ENCODE assay signal across 15 cellular contexts in genomic region chr2:85706063-85706462, GRCh38. TPM values are rescaled to one million over a fixed set of nuclear protein-coding genes. Genes with fewer than 3 reads are reported as not detected.
DNase-seq lines count a peak whose midpoint lies in the region; ATAC-seq and TF ChIP-seq lines count a peak whose summit lies in the region.
"Had no signal": no experiment of that assay in that cellular context is flagged by ENCODE, and none has a peak within 500 bp of the region (broad histone marks: within the 10 kb centered on the region; RNA-seq: fewer than 3 reads in every experiment).

No MANE protein-coding gene starts in this region.

- no peaks in the 10 kb centered on the region for H3K9me3 ChIP-seq in heart right ventricle
- no peaks in the 10 kb centered on the region for H3K9me3 ChIP-seq in uterus
- H3K9me3 ChIP-seq: BE2C, pancreas had no signal

- DNase-seq in heart right ventricle (no peak), left ventricle myocardium superior (no peak), chondrocyte (ENCODE audit: low spot score) (no peak), natural killer cell (no peak), uterus (no peak), GM19240 (ENCODE audit: insufficient read length, low spot score) (no peak), SW480 (ENCODE audit: low spot score) (no peak)
- DNase-seq in activated naive CD8-positive, alpha-beta T cell treated with anti-CD3 and anti-CD28 coated beads for 36 hours: no peak
- DNase-seq: activated CD4-positive, CD25-positive, alpha-beta regulatory T cell; activated gamma-delta T cell; BE2C; NCI-H1092 treated with DMSO at 0.1 percent for 48 hours had no signal

- H3K27me3 ChIP-seq in heart right ventricle (no peaks in the 10 kb centered on the region), uterus (no peaks in the 10 kb centered on the region)
- H3K27me3 ChIP-seq: BE2C, pancreas had no signal

- TF ChIP-seq CTCF in heart right ventricle (IDR thresholded peaks at IDR 0.05) (no peak), chondrocyte (IDR thresholded peaks at IDR 0.05) (no peak), natural killer cell (IDR thresholded peaks at IDR 0.05) (no peak), uterus (IDR thresholded peaks at IDR 0.05) (no peak)

- no peak for ATAC-seq in heart right ventricle
- ATAC-seq in left ventricle myocardium superior: no peak
- no peak for ATAC-seq in natural killer cell

- peaks cover 30% of the 10 kb centered on the region for H3K4me1 Mint-ChIP-seq in chondrocyte (ENCODE audit: low read depth)
- peaks cover 63 to 65% of the 10 kb centered on the region in 2 donors for H3K4me1 Mint-ChIP-seq in natural killer cell
- peaks cover 26% of the 10 kb centered on the region for H3K4me1 Mint-ChIP-seq in activated naive CD8-positive, alpha-beta T cell treated with anti-CD3 and anti-CD28 coated beads for 36 hours

- H3K4me1 ChIP-seq in heart right ventricle (peaks cover 5 to 93% (median 37%) of the 10 kb centered on the region in 9 donors), uterus (peaks cover 0 to 5% of the 10 kb centered on the region in 2 donors)
- H3K4me1 ChIP-seq: BE2C had no signal

- TF ChIP-seq POLR2A in uterus (IDR thresholded peaks at IDR 0.05): no peak

- no peaks in the 10 kb centered on the region for H3K9me3 Mint-ChIP-seq in chondrocyte (ENCODE audit: low read depth)
- H3K9me3 Mint-ChIP-seq in natural killer cell: no peaks in the 10 kb centered on the region
- H3K9me3 Mint-ChIP-seq in activated naive CD8-positive, alpha-beta T cell treated with anti-CD3 and anti-CD28 coated beads for 36 hours: no peaks in the 10 kb centered on the region

- H3K27me3 Mint-ChIP-seq in chondrocyte (ENCODE audit: low read depth) (peaks cover 10% of the 10 kb centered on the region), natural killer cell (ENCODE audit: low read depth in 2 of 2) (no peaks in the 10 kb centered on the region)
- peaks cover 42% of the 10 kb centered on the region for H3K27me3 Mint-ChIP-seq in activated naive CD8-positive, alpha-beta T cell treated with anti-CD3 and anti-CD28 coated beads for 36 hours

- H3K27ac Mint-ChIP-seq in chondrocyte (ENCODE audit: unreplicated experiment): peak overlapping the region; percentile 32
- peak overlapping the region; percentile 93 to 96 for H3K27ac Mint-ChIP-seq in natural killer cell
- H3K27ac Mint-ChIP-seq in activated naive CD8-positive, alpha-beta T cell treated with anti-CD3 and anti-CD28 coated beads for 36 hours: no peak overlapping the region

- no peaks in the 10 kb centered on the region for H3K36me3 ChIP-seq in heart right ventricle
- H3K36me3 ChIP-seq in uterus: no peaks in the 10 kb centered on the region
- H3K36me3 ChIP-seq: BE2C, pancreas had no signal

- no peak overlapping the region for H3K4me3 Mint-ChIP-seq in chondrocyte (ENCODE audit: unreplicated experiment)
- H3K4me3 Mint-ChIP-seq in natural killer cell: peak overlapping the region; percentile 87
- H3K4me3 Mint-ChIP-seq in activated naive CD8-positive, alpha-beta T cell treated with anti-CD3 and anti-CD28 coated beads for 36 hours: no peak overlapping the region

- H3K27ac ChIP-seq in heart right ventricle (peak overlapping the region in 8 of 10 donors; percentile 32 to 86 (median 58)), uterus (peak overlapping the region; percentile 15 to 76)

- intact Hi-C loops in heart right ventricle (cut with DNase I) (loop anchor here (2.0 to 10.0 kb wide), 8 partner anchors 25 to 69 kb away; no protein-coding TSS in a partner anchor), left ventricle myocardium superior (cut with micrococcal nuclease) (no loop called here), natural killer cell (cut with micrococcal nuclease) (loop anchor here (5.0 kb wide), 1 partner anchor 376 kb away; no protein-coding TSS in a partner anchor), uterus (cut with DNase I; ENCODE audit: low total_unique reads) (no loop called here)

- H3K36me3 Mint-ChIP-seq in chondrocyte (ENCODE audit: low read depth) (no peaks in the 10 kb centered on the region), natural killer cell (no peaks in the 10 kb centered on the region)
- H3K36me3 Mint-ChIP-seq in activated naive CD8-positive, alpha-beta T cell treated with anti-CD3 and anti-CD28 coated beads for 36 hours: no peaks in the 10 kb centered on the region

- WGBS in heart right ventricle, 2 donors: 84 to 85% methylated on average over 6 of the region's 6 CpGs

- H3K4me3 ChIP-seq in heart right ventricle: no peak overlapping the region
- no peak overlapping the region for H3K4me3 ChIP-seq in uterus
- H3K4me3 ChIP-seq: pancreas had no signal

RNA-seq across cellular contexts. Expression of gene GNLY, which starts 11.9 kb away (rescaled TPM):
- total RNA-seq in heart right ventricle (10 to 100 TPM in 1 of 10 donors, 1 to 10 TPM in 5, under 1 TPM in 4; 0.17 to 43.2 (median 1.2) TPM), left ventricle myocardium superior (2.3 TPM), chondrocyte (not detected in 3 replicates), natural killer cell (1,000 to 10,000 TPM; 4,938 to 8,199 (median 6,542) TPM), uterus (1 to 10 TPM in 2 of 4 donors, under 1 TPM in 1, not detected in 1; 0.48 to 5.9 (median 4.8) TPM)
- 1 to 10 TPM; 1.2 to 3.1 TPM for polyA plus RNA-seq in heart right ventricle
- 1 to 10 TPM; 1.5 to 2.1 TPM for total RNA-seq in activated naive CD8-positive, alpha-beta T cell treated with anti-CD3 and anti-CD28 coated beads for 36 hours
- total RNA-seq: cerebellum had no signal

RNA-seq across cellular contexts. Expression of gene SFTPB, which starts 38.1 kb away (rescaled TPM):
- total RNA-seq in heart right ventricle (under 1 TPM in 1 of 10 donors, not detected in 9; 0.62 TPM), left ventricle myocardium superior (0.50 TPM), chondrocyte (not detected in 3 replicates), natural killer cell (not detected), uterus (1 to 10 TPM in 1 of 4 donors, not detected in 3; 1.4 TPM)
- polyA plus RNA-seq in heart right ventricle: 1 to 10 TPM in 1 of 2 donors, not detected in 1; 1.2 TPM
- total RNA-seq in activated naive CD8-positive, alpha-beta T cell treated with anti-CD3 and anti-CD28 coated beads for 36 hours: not detected
- total RNA-seq: subcutaneous adipose tissue had no signal

RNA-seq across cellular contexts. Expression of gene ATOH8, which starts 47.7 kb away (rescaled TPM):
- total RNA-seq in heart right ventricle: 10 to 100 TPM in 9 of 10 donors, 1 to 10 TPM in 1; 8.7 to 33.4 (median 15.2) TPM
- polyA plus RNA-seq in heart right ventricle: 10 to 100 TPM; 35.2 to 45.9 TPM
- 29.6 TPM for total RNA-seq in left ventricle myocardium superior
- 2.2 to 10.3 TPM (median 2.7 TPM) in 3 replicates for total RNA-seq in chondrocyte
- under 1 TPM in 1 of 3 donors, not detected in 2; 0.23 TPM for total RNA-seq in natural killer cell
- 10 to 100 TPM; 13.2 to 83.0 (median 45.3) TPM for total RNA-seq in uterus
- not detected for total RNA-seq in activated naive CD8-positive, alpha-beta T cell treated with anti-CD3 and anti-CD28 coated beads for 36 hours

Comparison
In these comparisons a context has a peak if more than half of its experiments do, and no peak if none do; other contexts are left out.
1. intact Hi-C loops: an anchor here in heart right ventricle (2.0 to 10.0 kb wide) and natural killer cell (5.0 kb wide); none called in left ventricle myocardium superior and uterus.
2. RNA of gene GNLY, which starts 11.9 kb away (total RNA-seq): 4,938 to 8,199 TPM in natural killer cell; 0.48 to 5.9 TPM in uterus, 2.3 TPM in left ventricle myocardium superior (single experiment), 1.5 to 2.1 TPM in activated naive CD8-positive, alpha-beta T cell treated with anti-CD3 and anti-CD28 coated beads for 36 hours, 0.17 to 43.2 TPM in heart right ventricle and not detected in chondrocyte; every median in the first group is over 100 times any median in the second.